ENCODE assay signal across 33 cellular contexts in genomic region chr2:210259687-210260086, GRCh38. TPM values are rescaled to one million over a fixed set of nuclear protein-coding genes. Genes with fewer than 3 reads are reported as not detected.
"Had no signal": no experiment of that assay in that cellular context is flagged by ENCODE, and none has a peak within 500 bp of the region (broad histone marks: within the 10 kb centered on the region; RNA-seq: fewer than 3 reads in every experiment).

No MANE protein-coding gene starts in this region.

- H3K27me3 ChIP-seq: MG63, Peyer's patch, SJSA1 had no signal

- H3K4me3 ChIP-seq: MG63, Peyer's patch, SJSA1 had no signal

- ATAC-seq: PC-3 had no signal

- H3K9me2 ChIP-seq: SK-N-SH had no signal

- H3K4me2 ChIP-seq: SK-N-SH had no signal

- DNase-seq: MG63, NCI-H1048, NCI-H1092 treated with DMSO at 0.1 percent for 48 hours, NCI-H1105 treated with DMSO at 0.1 percent for 48 hours, NCI-H1417, NCI-H1436, NCI-H146, NCI-H1694, NCI-H187, NCI-H1930, NCI-H2029 treated with DMSO at 0.1 percent for 48 hours, NCI-H2081 treated with DMSO at 0.1 percent for 48 hours, NCI-H2107, NCI-H2171, NCI-H226, NCI-H446 treated with DMSO at 0.1 percent for 48 hours, NCI-H510A, NCI-H524, NCI-H526, NCI-H69, NCI-H748 treated with DMSO at 0.1 percent for 48 hours, NCI-H82, OCI-M1, PC-3, Peyer's patch, Right ventricle myocardium superior, RPMI8226, SHP77 treated with DMSO at 0.1 percent for 48 hours, SK-N-SH, SW 1271, T-helper 1 cell had no signal

- H3K27ac ChIP-seq: Peyer's patch, SJSA1 had no signal

- H3K36me3 ChIP-seq: MG63, Peyer's patch, SJSA1 had no signal

- H3K9ac ChIP-seq: SK-N-SH had no signal

- H3K4me1 ChIP-seq: Peyer's patch, SJSA1 had no signal

- H3K9me3 ChIP-seq: MG63, Peyer's patch, SJSA1, SK-N-SH had no signal

RNA-seq across cellular contexts. Expression of gene ACADL, which starts 34.4 kb away (rescaled TPM):
- total RNA-seq: M059J, SJSA1 had no signal
- polyA plus RNA-seq: SK-N-SH had no signal

RNA-seq across cellular contexts. Expression of gene MYL1, which starts 55.3 kb away (rescaled TPM):
- total RNA-seq: M059J, PC-3, Peyer's patch, Right ventricle myocardium superior, SJSA1 had no signal
- polyA plus RNA-seq: SK-N-SH had no signal
